13 cellular contexts compared by ENCODE assay signal in the genomic region with DNA sequence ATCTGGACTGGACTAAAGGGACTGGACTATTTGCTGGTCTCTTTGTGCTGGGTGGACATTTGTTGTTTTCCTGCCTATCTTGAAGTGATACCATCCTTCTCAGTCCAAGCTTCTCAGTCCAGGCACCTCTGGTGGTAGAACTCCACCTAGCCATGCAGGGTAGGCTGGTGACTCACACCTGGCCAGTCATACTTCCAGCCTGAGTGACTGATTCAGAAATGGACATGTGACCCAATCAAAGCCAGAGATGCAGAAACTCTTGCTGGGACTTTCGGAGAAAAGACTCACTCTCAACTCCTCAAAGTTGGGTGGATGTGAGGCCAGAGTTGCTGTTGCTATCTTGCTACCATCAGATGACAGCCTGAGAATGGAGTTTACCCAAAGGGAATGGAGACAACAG. TPM values are rescaled to one million over a fixed set of nuclear protein-coding genes. Genes with fewer than 3 reads are reported as not detected.
A peak's percentile ranks its signal among the peaks of the same experiment; 100 is the strongest.
DNase-seq lines count a peak whose midpoint lies in the region; ATAC-seq and TF ChIP-seq lines count a peak whose summit lies in the region.
"Had no signal": no experiment of that assay in that cellular context is flagged by ENCODE, and none has a peak within 500 bp of the region (broad histone marks: within the 10 kb centered on the region; RNA-seq: fewer than 3 reads in every experiment).

No MANE protein-coding gene starts in this region.

- TF ChIP-seq CTCF in fibroblast of pulmonary artery (IDR thresholded peaks at IDR 0.05; ENCODE audit: low read length, missing control alignments), result no peak

- H3K36me3 Mint-ChIP-seq in activated T-cell treated with anti-CD3 and anti-CD28 coated beads, Interleukin-2, amount 50 U/mL, for 72 hours (ENCODE audit: insufficient read depth in 2 of 2), result no peaks in the 10 kb centered on the region
- no peaks in the 10 kb centered on the region for H3K36me3 Mint-ChIP-seq in stimulated activated naive B cell treated with anti-CD40 and anti-IgM and Interleukin-4, amounts not matched to agents 10 μg/mL and 1 μg/mL and 100 μg/mL, for 72 hours

- no peak overlapping the region for H3K4me3 Mint-ChIP-seq in activated T-cell treated with anti-CD3 and anti-CD28 coated beads, Interleukin-2, amount 50 U/mL, for 72 hours
- no peak overlapping the region for H3K4me3 Mint-ChIP-seq in stimulated activated naive B cell treated with anti-CD40 and anti-IgM and Interleukin-4, amounts not matched to agents 10 μg/mL and 1 μg/mL and 100 μg/mL, for 72 hours
- H3K4me3 Mint-ChIP-seq: activated T-helper 1 cell treated with anti-CD3 and anti-CD28 coated beads, Interleukin-12 subunit alpha, Interleukin-12 subunit beta, Interleukin-2, Interleukin-4 antibody, amounts not matched to agents 30 ng/mL and 10 ng/mL and 1 ng/mL, durations not matched to agents 14 hours and 24 hours and 36 hours; B cell had no signal

- peak; percentile 73 to 93 for ATAC-seq in activated T-cell treated with anti-CD3 and anti-CD28 coated beads, Interleukin-2, amount 50 U/mL, for 72 hours (replicated peaks in 1 of 2)
- ATAC-seq in stimulated activated naive B cell treated with anti-CD40 and anti-IgM and Interleukin-4, amounts not matched to agents 10 μg/mL and 1 μg/mL and 100 μg/mL, for 72 hours (replicated peaks), result peak; percentile 53 to 57
- no peak for ATAC-seq in HG02840 (IDR thresholded peaks at IDR 0.05; ENCODE audit: low FRiP score, unreplicated experiment)
- ATAC-seq: heart left ventricle had no signal

- DNase-seq in activated T-cell treated with anti-CD3 and anti-CD28 coated beads, Interleukin-2, amount 50 U/mL, for 72 hours, result peak; percentile 16 to 28
- DNase-seq in activated T-cell treated with anti-CD3 and anti-CD28 coated beads for 4 hours (no peak), RPMI7951 (ENCODE audit: low read depth) (peak; percentile 47), fibroblast of pulmonary artery (ENCODE audit: low read depth) (peak; percentile 7), medulla oblongata (ENCODE audit: extremely low spot score) (no peak), NCI-H446 (lab: John Stamatoyannopoulos, UW) (no peak)
- DNase-seq in stimulated activated naive B cell treated with anti-CD40 and anti-IgM and Interleukin-4, amounts not matched to agents 10 μg/mL and 1 μg/mL and 100 μg/mL, for 72 hours, result no peak
- DNase-seq: heart left ventricle, NCI-H1436 treated with DMSO at 0.1 percent for 48 hours, right lobe of liver had no signal

- no peak overlapping the region for H3K4me3 ChIP-seq in fibroblast of pulmonary artery (replicated peaks; ENCODE audit: low read depth, low read length)
- H3K4me3 ChIP-seq: heart left ventricle, right lobe of liver had no signal

- H3K27me3 Mint-ChIP-seq in activated T-cell treated with anti-CD3 and anti-CD28 coated beads, Interleukin-2, amount 50 U/mL, for 72 hours (ENCODE audit: low read depth), result peaks cover 28% of the 10 kb centered on the region
- no peaks in the 10 kb centered on the region for H3K27me3 Mint-ChIP-seq in stimulated activated naive B cell treated with anti-CD40 and anti-IgM and Interleukin-4, amounts not matched to agents 10 μg/mL and 1 μg/mL and 100 μg/mL, for 72 hours

- H3K4me1 Mint-ChIP-seq in activated T-cell treated with anti-CD3 and anti-CD28 coated beads, Interleukin-2, amount 50 U/mL, for 72 hours (ENCODE audit: low read depth), result no peaks in the 10 kb centered on the region
- no peaks in the 10 kb centered on the region for H3K4me1 Mint-ChIP-seq in stimulated activated naive B cell treated with anti-CD40 and anti-IgM and Interleukin-4, amounts not matched to agents 10 μg/mL and 1 μg/mL and 100 μg/mL, for 72 hours
- H3K4me1 Mint-ChIP-seq: B cell had no signal

- no peak overlapping the region for H3K27ac Mint-ChIP-seq in activated T-cell treated with anti-CD3 and anti-CD28 coated beads, Interleukin-2, amount 50 U/mL, for 72 hours
- no peak overlapping the region for H3K27ac Mint-ChIP-seq in stimulated activated naive B cell treated with anti-CD40 and anti-IgM and Interleukin-4, amounts not matched to agents 10 μg/mL and 1 μg/mL and 100 μg/mL, for 72 hours
- H3K27ac Mint-ChIP-seq: activated T-helper 1 cell treated with anti-CD3 and anti-CD28 coated beads, Interleukin-12 subunit alpha, Interleukin-12 subunit beta, Interleukin-2, Interleukin-4 antibody, amounts not matched to agents 30 ng/mL and 10 ng/mL and 1 ng/mL, durations not matched to agents 14 hours and 24 hours and 36 hours; B cell had no signal

- H3K9me3 Mint-ChIP-seq in activated T-cell treated with anti-CD3 and anti-CD28 coated beads, Interleukin-2, amount 50 U/mL, for 72 hours, result no peaks in the 10 kb centered on the region
- H3K9me3 Mint-ChIP-seq in stimulated activated naive B cell treated with anti-CD40 and anti-IgM and Interleukin-4, amounts not matched to agents 10 μg/mL and 1 μg/mL and 100 μg/mL, for 72 hours, result no peaks in the 10 kb centered on the region
- H3K9me3 Mint-ChIP-seq: activated T-helper 1 cell treated with anti-CD3 and anti-CD28 coated beads, Interleukin-12 subunit alpha, Interleukin-12 subunit beta, Interleukin-2, Interleukin-4 antibody, amounts not matched to agents 30 ng/mL and 10 ng/mL and 1 ng/mL, durations not matched to agents 14 hours and 24 hours and 36 hours had no signal

RNA-seq across cellular contexts. Expression of a gene that starts 5.6 kb away (rescaled TPM):
- total RNA-seq in activated T-cell treated with anti-CD3 and anti-CD28 coated beads, Interleukin-2, amount 50 U/mL, for 72 hours, result not detected
- total RNA-seq in RPMI7951 (2014; rRNA removed; shearing (Covaris generic)), result not detected in 2 replicates
- total RNA-seq: activated T-helper 1 cell treated with anti-CD3 and anti-CD28 coated beads, Interleukin-12 subunit alpha, Interleukin-12 subunit beta, Interleukin-2, Interleukin-4 antibody, amounts not matched to agents 30 ng/mL and 10 ng/mL and 1 ng/mL, durations not matched to agents 14 hours and 24 hours and 36 hours; B cell; right lobe of liver had no signal

Comparison
In these comparisons a context has a peak if more than half of its experiments do, and no peak if none do; other contexts are left out.
1. DNase-seq: peak in activated T-cell treated with anti-CD3 and anti-CD28 coated beads, Interleukin-2, amount 50 U/mL, for 72 hours (2 of 2), RPMI7951 (single experiment) and fibroblast of pulmonary artery (single experiment); none in activated T-cell treated with anti-CD3 and anti-CD28 coated beads for 4 hours (single experiment), stimulated activated naive B cell treated with anti-CD40 and anti-IgM and Interleukin-4, amounts not matched to agents 10 μg/mL and 1 μg/mL and 100 μg/mL, for 72 hours (single experiment), medulla oblongata (single experiment) and NCI-H446 (0 of 2).